ENCODE assay signal across 23 cellular contexts in genomic region chr1:1219341-1219740, GRCh38. TPM values are rescaled to one million over a fixed set of nuclear protein-coding genes. Genes with fewer than 3 reads are reported as not detected.
A peak's percentile ranks its signal among the peaks of the same experiment; 100 is the strongest.
DNase-seq lines count a peak whose midpoint lies in the region; ATAC-seq, FAIRE-seq and TF ChIP-seq lines count a peak whose summit lies in the region.
"Had no signal": no experiment of that assay in that cellular context is flagged by ENCODE, and none has a peak within 500 bp of the region (broad histone marks: within the 10 kb centered on the region; RNA-seq: fewer than 3 reads in every experiment).

No MANE protein-coding gene starts in this region.

- H3K36me3 ChIP-seq in kidney (ENCODE audit: control insufficient read depth in 1 of 2, insufficient read depth in 2 of 2, low read length in 2 of 2): peaks cover 14 to 20% of the 10 kb centered on the region in 2 donors

- H3K9me3 Mint-ChIP-seq in activated naive CD4-positive, alpha-beta T cell treated with anti-CD3 and anti-CD28 coated beads, Interleukin-2, amount 50 U/mL, for 72 hours: no peaks in the 10 kb centered on the region
- H3K9me3 Mint-ChIP-seq in stimulated activated effector memory CD8-positive, alpha-beta T cell treated with anti-CD3 and anti-CD28 coated beads, Interleukin-12 subunit alpha, Interleukin-12 subunit beta, amount 100 ng/mL, for 72 hours: no peaks in the 10 kb centered on the region
- H3K9me3 Mint-ChIP-seq: naive B cell had no signal

- peak overlapping the region; percentile 93 for H3K4me3 Mint-ChIP-seq in stimulated activated effector memory CD8-positive, alpha-beta T cell treated with anti-CD3 and anti-CD28 coated beads, Interleukin-12 subunit alpha, Interleukin-12 subunit beta, amount 100 ng/mL, for 72 hours

- H3K4me1 Mint-ChIP-seq in stimulated activated effector memory CD8-positive, alpha-beta T cell treated with anti-CD3 and anti-CD28 coated beads, Interleukin-12 subunit alpha, Interleukin-12 subunit beta, amount 100 ng/mL, for 72 hours: peaks cover 50% of the 10 kb centered on the region

- no peak for FAIRE-seq in kidney (lab: Jason Lieb, UNC)
- FAIRE-seq: frontal cortex had no signal

- H3K9ac ChIP-seq in kidney (ENCODE audit: low read length in 2 of 2): no peak overlapping the region
- H3K9ac ChIP-seq: parathyroid adenoma had no signal

- no peak overlapping the region for H3K4me3 ChIP-seq in kidney (ENCODE audit: low read length in 2 of 2)
- H3K4me3 ChIP-seq: breast epithelium had no signal

- no peak for TF ChIP-seq CTCF in kidney (IDR thresholded peaks at IDR 0.05; ENCODE audit: borderline replicate concordance, extremely low read depth, insufficient read depth)

- peak in 1 of 2 donors; percentile 17 for ATAC-seq in activated naive CD4-positive, alpha-beta T cell treated with anti-CD3 and anti-CD28 coated beads, Interleukin-2, amount 50 U/mL, for 72 hours
- ATAC-seq in stimulated activated effector memory CD8-positive, alpha-beta T cell treated with anti-CD3 and anti-CD28 coated beads, Interleukin-12 subunit alpha, Interleukin-12 subunit beta, amount 100 ng/mL, for 72 hours: peak; percentile 57
- no peak for ATAC-seq in HG02885 (IDR thresholded peaks at IDR 0.05; ENCODE audit: poor library complexity, unreplicated experiment)
- no peak for ATAC-seq in GM21367 (IDR thresholded peaks at IDR 0.05; ENCODE audit: unreplicated experiment)

- H3K36me3 Mint-ChIP-seq in activated naive CD4-positive, alpha-beta T cell treated with anti-CD3 and anti-CD28 coated beads, Interleukin-2, amount 50 U/mL, for 72 hours: peaks cover 10 to 17% of the 10 kb centered on the region in 2 donors
- H3K36me3 Mint-ChIP-seq in stimulated activated effector memory CD8-positive, alpha-beta T cell treated with anti-CD3 and anti-CD28 coated beads, Interleukin-12 subunit alpha, Interleukin-12 subunit beta, amount 100 ng/mL, for 72 hours: peaks cover 100% of the 10 kb centered on the region

- H3K27ac Mint-ChIP-seq in activated naive CD4-positive, alpha-beta T cell treated with anti-CD3 and anti-CD28 coated beads, Interleukin-2, amount 50 U/mL, for 72 hours: peak overlapping the region; percentile 68 to 83
- peak overlapping the region; percentile 93 for H3K27ac Mint-ChIP-seq in stimulated activated effector memory CD8-positive, alpha-beta T cell treated with anti-CD3 and anti-CD28 coated beads, Interleukin-12 subunit alpha, Interleukin-12 subunit beta, amount 100 ng/mL, for 72 hours

- DNase-seq in activated naive CD4-positive, alpha-beta T cell treated with anti-CD3 and anti-CD28 coated beads, Interleukin-2, amount 50 U/mL, for 72 hours (ENCODE audit: low spot score in 2 of 2): no peak
- no peak for DNase-seq in activated naive CD4-positive, alpha-beta T cell treated with anti-CD3 and anti-CD28 coated beads, Interleukin-2, amount 50 U/mL, for 16 hours
- peak; percentile 75 to 76 for DNase-seq in activated CD4-positive, alpha-beta T cell treated with anti-CD3 and anti-CD28 coated beads for 4 hours
- peak; percentile 58 for DNase-seq in activated T-helper 9 cell treated with anti-CD3 and anti-CD28 coated beads, Interleukin-2, amount 50 U/mL, for 16 hours (ENCODE audit: low read depth)
- no peak for DNase-seq in stimulated activated effector memory CD8-positive, alpha-beta T cell treated with anti-CD3 and anti-CD28 coated beads, Interleukin-12 subunit alpha, Interleukin-12 subunit beta, amount 100 ng/mL, for 72 hours (ENCODE audit: low spot score in 2 of 2)
- no peak for DNase-seq in kidney
- DNase-seq: ACHN; activated CD8-positive, alpha-beta memory T cell treated with anti-CD3 and anti-CD28 coated beads for 24 hours; dermis blood vessel endothelial cell; DMS53; Kasumi-1; kidney glomerular epithelial cell; naive B cell; NCI-H1092 treated with DMSO at 0.1 percent for 48 hours; NCI-H526; SHP77; trophoblast cell had no signal

- no peaks in the 10 kb centered on the region for H3K9me3 ChIP-seq in kidney (ENCODE audit: control insufficient read depth in 1 of 2, low read length in 2 of 2)
- H3K9me3 ChIP-seq: breast epithelium had no signal

- no peak overlapping the region for H3K27ac ChIP-seq in kidney (ENCODE audit: low read depth in 2 of 2, low read length in 2 of 2)
- H3K27ac ChIP-seq: breast epithelium, C4-2B, parathyroid adenoma had no signal

- peaks cover 0 to 2% of the 10 kb centered on the region in 2 donors for H3K4me1 ChIP-seq in kidney (ENCODE audit: control insufficient read depth in 1 of 2, insufficient read depth in 1 of 2, low read depth in 1 of 2, low read length in 2 of 2)
- H3K4me1 ChIP-seq: breast epithelium, parathyroid adenoma had no signal

- intact Hi-C loops in kidney (cut with DNase I): no loop called here

RNA-seq across cellular contexts. Expression of gene TNFRSF4, which starts 5.4 kb away (rescaled TPM):
- 100 to 1,000 TPM; 166 to 176 TPM for total RNA-seq in activated naive CD4-positive, alpha-beta T cell treated with anti-CD3 and anti-CD28 coated beads, Interleukin-2, amount 50 U/mL, for 72 hours
- total RNA-seq in kidney: 5.1 TPM
- 3.3 TPM for polyA plus RNA-seq in kidney (ENCODE audit: insufficient read depth, low read depth, low replicate concordance)
- total RNA-seq: frontal cortex had no signal

RNA-seq across cellular contexts. Expression of gene SDF4, which starts 12.5 kb away (rescaled TPM):
- total RNA-seq in activated naive CD4-positive, alpha-beta T cell treated with anti-CD3 and anti-CD28 coated beads, Interleukin-2, amount 50 U/mL, for 72 hours: 100 to 1,000 TPM in 1 of 2 donors, 10 to 100 TPM in 1; 68.4 to 144 TPM
- 160 TPM for total RNA-seq in kidney
- 143 TPM for polyA plus RNA-seq in kidney (ENCODE audit: insufficient read depth, low read depth, low replicate concordance)

RNA-seq across cellular contexts. Expression of gene B3GALT6, which starts 12.7 kb away (rescaled TPM):
- total RNA-seq in activated naive CD4-positive, alpha-beta T cell treated with anti-CD3 and anti-CD28 coated beads, Interleukin-2, amount 50 U/mL, for 72 hours: 10 to 100 TPM in 1 of 2 donors, 1 to 10 TPM in 1; 9.0 to 12.5 TPM
- 20.3 TPM for total RNA-seq in kidney
- 13.7 TPM for polyA plus RNA-seq in kidney (ENCODE audit: insufficient read depth, low read depth, low replicate concordance)

RNA-seq across cellular contexts. Expression of gene TNFRSF18, which starts 12.9 kb away (rescaled TPM):
- total RNA-seq in activated naive CD4-positive, alpha-beta T cell treated with anti-CD3 and anti-CD28 coated beads, Interleukin-2, amount 50 U/mL, for 72 hours: 100 to 1,000 TPM in 1 of 2 donors, 10 to 100 TPM in 1; 43.6 to 250 TPM
- total RNA-seq in kidney: 8.1 TPM
- polyA plus RNA-seq in kidney (ENCODE audit: insufficient read depth, low read depth, low replicate concordance): not detected
- total RNA-seq: frontal cortex had no signal

RNA-seq across cellular contexts. Expression of gene C1QTNF12, which starts 27.2 kb away (rescaled TPM):
- total RNA-seq in activated naive CD4-positive, alpha-beta T cell treated with anti-CD3 and anti-CD28 coated beads, Interleukin-2, amount 50 U/mL, for 72 hours: 10 to 100 TPM in 1 of 2 donors, 1 to 10 TPM in 1; 4.0 to 17.7 TPM
- 3.1 TPM for total RNA-seq in kidney
- polyA plus RNA-seq in kidney (ENCODE audit: insufficient read depth, low read depth, low replicate concordance): 9.9 TPM
- total RNA-seq: frontal cortex had no signal

Comparison
In these comparisons a context has a peak if more than half of its experiments do, and no peak if none do; other contexts are left out.
1. DNase-seq: peak in activated CD4-positive, alpha-beta T cell treated with anti-CD3 and anti-CD28 coated beads for 4 hours (2 of 2) and activated T-helper 9 cell treated with anti-CD3 and anti-CD28 coated beads, Interleukin-2, amount 50 U/mL, for 16 hours (single experiment); none in activated naive CD4-positive, alpha-beta T cell treated with anti-CD3 and anti-CD28 coated beads, Interleukin-2, amount 50 U/mL, for 72 hours (0 of 2), activated naive CD4-positive, alpha-beta T cell treated with anti-CD3 and anti-CD28 coated beads, Interleukin-2, amount 50 U/mL, for 16 hours (single experiment), stimulated activated effector memory CD8-positive, alpha-beta T cell treated with anti-CD3 and anti-CD28 coated beads, Interleukin-12 subunit alpha, Interleukin-12 subunit beta, amount 100 ng/mL, for 72 hours (0 of 2) and kidney (single experiment).
2. RNA of gene TNFRSF4, which starts 5.4 kb away (total RNA-seq): 166 to 176 TPM in activated naive CD4-positive, alpha-beta T cell treated with anti-CD3 and anti-CD28 coated beads, Interleukin-2, amount 50 U/mL, for 72 hours; 5.1 TPM in kidney (single experiment); every median in the first group is over 10 times any median in the second.